2 cellular contexts compared by ENCODE assay signal in the genomic region with DNA sequence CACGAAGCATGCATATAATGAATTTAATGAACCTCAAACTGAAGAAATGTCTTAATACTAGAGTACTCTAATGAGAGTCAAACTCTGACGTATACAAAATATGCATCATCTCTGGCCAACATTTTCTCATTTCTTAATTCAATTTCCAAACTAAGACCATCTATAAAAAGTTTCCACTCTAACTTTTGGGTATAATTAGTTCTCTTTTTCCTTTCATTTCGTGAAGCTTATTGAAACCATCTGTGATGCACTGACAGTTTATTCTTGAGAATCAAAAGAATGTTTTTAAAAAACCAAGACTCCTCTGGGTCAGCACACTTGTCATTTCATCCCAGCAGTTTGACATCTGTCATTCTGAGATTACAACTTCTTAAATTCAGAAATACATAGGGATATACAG.
TF ChIP-seq lines count a peak whose summit lies in the region.

No MANE protein-coding gene starts in this region.

TF ChIP-seq in SK-N-SH, 30 proteins besides CTCF, POLR2A, EP300 and RAD21 (continued from another document):
- TF ChIP-seq USF2 (IDR thresholded peaks at IDR 0.05; ENCODE audit: borderline replicate concordance, low read depth, low read length): no peak
- TF ChIP-seq FOXJ3 (CRISPR knock-in tag; IDR thresholded peaks at IDR 0.05): no peak
- no peak for TF ChIP-seq NFIC (IDR thresholded peaks at IDR 0.05; ENCODE audit: borderline replicate concordance)
- TF ChIP-seq TCF12 (IDR thresholded peaks at IDR 0.05): peak; percentile 53

TF ChIP-seq in SK-N-SH treated with all-trans-retinoic acid at 6 μM for 48 hours, 23 proteins besides CTCF, POLR2A, EP300 and RAD21 (continued from another document):
- TF ChIP-seq CSRNP3 (CRISPR knock-in tag; IDR thresholded peaks at IDR 0.05): no peak
- no peak for TF ChIP-seq GLIS3 (CRISPR knock-in tag; IDR thresholded peaks at IDR 0.05)
- TF ChIP-seq ESRRG (CRISPR knock-in tag; IDR thresholded peaks at IDR 0.05): no peak
- TF ChIP-seq ARNTL (CRISPR knock-in tag; IDR thresholded peaks at IDR 0.05; ENCODE audit: borderline replicate concordance, low read depth): no peak
